In the genomic region with DNA sequence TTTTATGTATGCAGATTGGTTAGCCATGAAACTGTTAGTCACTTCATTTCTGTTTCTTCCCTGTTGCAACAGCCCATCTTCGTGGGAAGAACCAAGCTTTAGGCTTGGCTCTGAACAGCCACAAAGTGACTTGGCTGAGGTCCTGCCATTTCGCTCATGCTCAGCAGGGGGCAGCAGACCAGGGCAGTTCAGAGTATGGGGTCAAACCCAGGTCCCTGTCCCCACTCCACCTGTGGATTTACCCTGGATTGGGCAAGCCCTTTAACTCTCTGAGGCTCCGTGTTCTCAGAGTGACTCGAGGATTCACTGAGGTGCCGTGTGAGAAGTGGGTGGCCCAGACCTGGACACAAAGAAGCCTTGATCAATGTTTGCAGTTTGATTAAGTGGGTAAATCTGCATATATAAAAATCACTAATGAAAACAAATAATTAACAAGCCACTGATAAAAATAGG, we compare ENCODE assay signal across 8 cellular contexts. TPM values are rescaled to one million over a fixed set of nuclear protein-coding genes. Genes with fewer than 3 reads are reported as not detected.
DNase-seq lines count a peak whose midpoint lies in the region; ATAC-seq and TF ChIP-seq lines count a peak whose summit lies in the region.

No MANE protein-coding gene starts in this region.

- peaks cover 3% of the 10 kb centered on the region; the same call in 2 of the 3 replicates for H3K4me1 Mint-ChIP-seq in GM23338
- H3K4me1 Mint-ChIP-seq in activated naive CD8-positive, alpha-beta T cell treated with anti-CD3 and anti-CD28 coated beads, Interleukin-2, amount 10 ng/mL, durations not matched to agents 7 days and 5 days, result peaks cover 5% of the 10 kb centered on the region
- peaks cover 15% of the 10 kb centered on the region for H3K4me1 Mint-ChIP-seq in stimulated activated memory B cell treated with anti-CD40 and anti-IgM and Interleukin-4, amounts not matched to agents 10 μg/mL and 1 μg/mL and 100 μg/mL, for 72 hours

- H3K27me3 ChIP-seq in GM23338 (ENCODE audit: insufficient read depth) (no peaks in the 10 kb centered on the region), RWPE2 (ENCODE audit: insufficient read depth, poor library complexity, severe bottlenecking) (no peaks in the 10 kb centered on the region)

- no peak overlapping the region for H2AFZ ChIP-seq in GM23338

- H3K36me3 ChIP-seq in GM23338 (ENCODE audit: insufficient read depth), result peaks cover 11% of the 10 kb centered on the region
- peaks cover 79% of the 10 kb centered on the region for H3K36me3 ChIP-seq in RWPE2 (ENCODE audit: low read depth)

- H3K4me3 ChIP-seq in AG10803 (ENCODE audit: low read length), result no peak overlapping the region
- H3K4me3 ChIP-seq in GM23338, result no peak overlapping the region
- no peak overlapping the region for H3K4me3 ChIP-seq in RWPE2 (ENCODE audit: severe bottlenecking)

- no peak overlapping the region for H3K27ac Mint-ChIP-seq in GM23338
- no peak overlapping the region for H3K27ac Mint-ChIP-seq in activated naive CD8-positive, alpha-beta T cell treated with anti-CD3 and anti-CD28 coated beads, Interleukin-2, amount 10 ng/mL, durations not matched to agents 7 days and 5 days
- no peak overlapping the region for H3K27ac Mint-ChIP-seq in stimulated activated memory B cell treated with anti-CD40 and anti-IgM and Interleukin-4, amounts not matched to agents 10 μg/mL and 1 μg/mL and 100 μg/mL, for 72 hours

- no peaks in the 10 kb centered on the region; the same call in 1 of the 2 replicates for H3K4me1 ChIP-seq in GM23338 (ENCODE audit: insufficient read depth)
- no peaks in the 10 kb centered on the region for H3K4me1 ChIP-seq in RWPE2 (ENCODE audit: insufficient read depth, poor library complexity, severe bottlenecking)

- H3K4me3 Mint-ChIP-seq in GM23338, result no peak overlapping the region
- no peak overlapping the region for H3K4me3 Mint-ChIP-seq in activated naive CD8-positive, alpha-beta T cell treated with anti-CD3 and anti-CD28 coated beads, Interleukin-2, amount 10 ng/mL, durations not matched to agents 7 days and 5 days
- H3K4me3 Mint-ChIP-seq in stimulated activated memory B cell treated with anti-CD40 and anti-IgM and Interleukin-4, amounts not matched to agents 10 μg/mL and 1 μg/mL and 100 μg/mL, for 72 hours, result no peak overlapping the region

- intact Hi-C loops in left cardiac atrium (cut with DNase I), result no loop called here

- H3K27ac ChIP-seq in GM23338 (ENCODE audit: low read depth), result no peak overlapping the region
- no peak overlapping the region for H3K27ac ChIP-seq in RWPE2 (ENCODE audit: poor library complexity, severe bottlenecking)

- H3K9me2 ChIP-seq in GM23338 (ENCODE audit: insufficient read depth), result no peaks in the 10 kb centered on the region

- no peaks in the 10 kb centered on the region for H3K9me3 Mint-ChIP-seq in GM23338
- no peaks in the 10 kb centered on the region for H3K9me3 Mint-ChIP-seq in activated naive CD8-positive, alpha-beta T cell treated with anti-CD3 and anti-CD28 coated beads, Interleukin-2, amount 10 ng/mL, durations not matched to agents 7 days and 5 days
- no peaks in the 10 kb centered on the region for H3K9me3 Mint-ChIP-seq in stimulated activated memory B cell treated with anti-CD40 and anti-IgM and Interleukin-4, amounts not matched to agents 10 μg/mL and 1 μg/mL and 100 μg/mL, for 72 hours

- 0 out of 2 replicates have a peak, but pooled peaks cover 4% of the 10 kb centered on the region for H3F3A ChIP-seq in GM23338 (replicated peaks; ENCODE audit: low read depth)

- no peaks in the 10 kb centered on the region for H3K9me3 ChIP-seq in RWPE2 (ENCODE audit: severe bottlenecking)

- H4K20me1 ChIP-seq in GM23338 (replicated peaks; ENCODE audit: insufficient read depth), result no peaks in the 10 kb centered on the region; the same call in 1 of the 2 replicates

- no peak overlapping the region for H3K4me2 ChIP-seq in GM23338

- ATAC-seq in GM23338 (peak; percentile 76), RWPE2 (ENCODE audit: low read depth) (peak; percentile 35; the same call in 2 of the 3 replicates), left cardiac atrium (peak; percentile 42 to 62), HG02884 (IDR thresholded peaks at IDR 0.05; ENCODE audit: unreplicated experiment) (no peak)
- peak; percentile 56 for ATAC-seq in activated naive CD8-positive, alpha-beta T cell treated with anti-CD3 and anti-CD28 coated beads, Interleukin-2, amount 10 ng/mL, durations not matched to agents 7 days and 5 days (ENCODE audit: low read depth)
- ATAC-seq in stimulated activated memory B cell treated with anti-CD40 and anti-IgM and Interleukin-4, amounts not matched to agents 10 μg/mL and 1 μg/mL and 100 μg/mL, for 72 hours, result no peak

- peak; percentile 82 for DNase-seq in AG10803 (ENCODE audit: low read depth)
- DNase-seq in GM23338 (ENCODE audit: low spot score), result peak; percentile 78
- peak; percentile 67 for DNase-seq in RWPE2 (ENCODE audit: low spot score)
- peak; percentile 56 for DNase-seq in activated naive CD8-positive, alpha-beta T cell treated with anti-CD3 and anti-CD28 coated beads, Interleukin-2, amount 10 ng/mL, durations not matched to agents 7 days and 5 days
- DNase-seq in left cardiac atrium, result peak; percentile 57
- peak; percentile 56 for DNase-seq in stimulated activated CD4-positive, alpha-beta T cell treated with anti-CD3 and anti-CD28 coated beads, Interleukin-12 subunit alpha, Interleukin-12 subunit beta, amount 100 ng/mL, for 4 hours

- TF ChIP-seq CTCF in AG10803 (conservative IDR thresholded peaks at IDR 0.05; ENCODE audit: low read length), result peak; percentile 87
- peak; percentile 79 to 82 for TF ChIP-seq CTCF in GM23338 (conservative IDR thresholded peaks at IDR 0.05; ENCODE audit: low read depth in 2 of 2)
- peak; percentile 97 for TF ChIP-seq CTCF in RWPE2 (IDR thresholded peaks at IDR 0.05; ENCODE audit: poor library complexity, severe bottlenecking)

- no peaks in the 10 kb centered on the region for H3K79me2 ChIP-seq in GM23338 (replicated peaks; ENCODE audit: insufficient read depth)

- POLR2A ChIA-PET in activated naive CD8-positive, alpha-beta T cell treated with anti-CD3 and anti-CD28 coated beads, Interleukin-2, amount 10 ng/mL, durations not matched to agents 7 days and 5 days (lab: Charles Lee), result no interaction called here

- H3K27me3 Mint-ChIP-seq in GM23338 (ENCODE audit: insufficient read depth, low read depth, poor library complexity), result peaks cover 9% of the 10 kb centered on the region
- no peaks in the 10 kb centered on the region for H3K27me3 Mint-ChIP-seq in activated naive CD8-positive, alpha-beta T cell treated with anti-CD3 and anti-CD28 coated beads, Interleukin-2, amount 10 ng/mL, durations not matched to agents 7 days and 5 days
- H3K27me3 Mint-ChIP-seq in stimulated activated memory B cell treated with anti-CD40 and anti-IgM and Interleukin-4, amounts not matched to agents 10 μg/mL and 1 μg/mL and 100 μg/mL, for 72 hours, result no peaks in the 10 kb centered on the region

- H3K36me3 Mint-ChIP-seq in GM23338 (ENCODE audit: low read depth), result peaks cover 45% of the 10 kb centered on the region
- peaks cover 5% of the 10 kb centered on the region for H3K36me3 Mint-ChIP-seq in activated naive CD8-positive, alpha-beta T cell treated with anti-CD3 and anti-CD28 coated beads, Interleukin-2, amount 10 ng/mL, durations not matched to agents 7 days and 5 days
- peaks cover 57% of the 10 kb centered on the region for H3K36me3 Mint-ChIP-seq in stimulated activated memory B cell treated with anti-CD40 and anti-IgM and Interleukin-4, amounts not matched to agents 10 μg/mL and 1 μg/mL and 100 μg/mL, for 72 hours

TF ChIP-seq in GM23338, 12 proteins besides CTCF, POLR2A, EP300 and RAD21 (continues in another document):
- TF ChIP-seq, protein P1, sequence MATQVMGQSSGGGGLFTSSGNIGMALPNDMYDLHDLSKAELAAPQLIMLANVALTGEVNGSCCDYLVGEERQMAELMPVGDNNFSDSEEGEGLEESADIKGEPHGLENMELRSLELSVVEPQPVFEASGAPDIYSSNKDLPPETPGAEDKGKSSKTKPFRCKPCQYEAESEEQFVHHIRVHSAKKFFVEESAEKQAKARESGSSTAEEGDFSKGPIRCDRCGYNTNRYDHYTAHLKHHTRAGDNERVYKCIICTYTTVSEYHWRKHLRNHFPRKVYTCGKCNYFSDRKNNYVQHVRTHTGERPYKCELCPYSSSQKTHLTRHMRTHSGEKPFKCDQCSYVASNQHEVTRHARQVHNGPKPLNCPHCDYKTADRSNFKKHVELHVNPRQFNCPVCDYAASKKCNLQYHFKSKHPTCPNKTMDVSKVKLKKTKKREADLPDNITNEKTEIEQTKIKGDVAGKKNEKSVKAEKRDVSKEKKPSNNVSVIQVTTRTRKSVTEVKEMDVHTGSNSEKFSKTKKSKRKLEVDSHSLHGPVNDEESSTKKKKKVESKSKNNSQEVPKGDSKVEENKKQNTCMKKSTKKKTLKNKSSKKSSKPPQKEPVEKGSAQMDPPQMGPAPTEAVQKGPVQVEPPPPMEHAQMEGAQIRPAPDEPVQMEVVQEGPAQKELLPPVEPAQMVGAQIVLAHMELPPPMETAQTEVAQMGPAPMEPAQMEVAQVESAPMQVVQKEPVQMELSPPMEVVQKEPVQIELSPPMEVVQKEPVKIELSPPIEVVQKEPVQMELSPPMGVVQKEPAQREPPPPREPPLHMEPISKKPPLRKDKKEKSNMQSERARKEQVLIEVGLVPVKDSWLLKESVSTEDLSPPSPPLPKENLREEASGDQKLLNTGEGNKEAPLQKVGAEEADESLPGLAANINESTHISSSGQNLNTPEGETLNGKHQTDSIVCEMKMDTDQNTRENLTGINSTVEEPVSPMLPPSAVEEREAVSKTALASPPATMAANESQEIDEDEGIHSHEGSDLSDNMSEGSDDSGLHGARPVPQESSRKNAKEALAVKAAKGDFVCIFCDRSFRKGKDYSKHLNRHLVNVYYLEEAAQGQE (IDR thresholded peaks at IDR 0.05; ENCODE audit: unreplicated experiment), result no peak
- TF ChIP-seq JUNB (IDR thresholded peaks at IDR 0.05; ENCODE audit: unreplicated experiment), result no peak
- no peak for TF ChIP-seq ZNF331 (CRISPR knock-in tag; IDR thresholded peaks at IDR 0.05; ENCODE audit: low read depth)
- TF ChIP-seq EZH2phosphoT487 (IDR thresholded peaks at IDR 0.05; ENCODE audit: unreplicated experiment), result no peak

RNA-seq across cellular contexts. Expression of gene MAP1LC3A, which starts 19.8 kb away (rescaled TPM):
- total RNA-seq in GM23338 (2014; rRNA removed; shearing (Covaris generic)), result 9.5 and 15.9 TPM in 2 replicates
- 15.2 and 15.3 TPM in 2 replicates for polyA plus RNA-seq in GM23338 (2016; fragmentation: Nextera tagmentation; extraction: Ambion mirVana)
- 1 to 10 TPM in 1 of 2 experiments, under 1 TPM in 1; 0.99 to 1.9 TPM for total RNA-seq in activated naive CD8-positive, alpha-beta T cell treated with anti-CD3 and anti-CD28 coated beads, Interleukin-2, amount 10 ng/mL, durations not matched to agents 7 days and 5 days
- 10 to 100 TPM; 76.7 to 85.7 TPM for total RNA-seq in left cardiac atrium

RNA-seq across cellular contexts. Expression of gene DYNLRB1, which starts 22.5 kb away (rescaled TPM):
- 102 and 107 TPM in 2 replicates for total RNA-seq in GM23338 (2014; rRNA removed; shearing (Covaris generic))
- polyA plus RNA-seq in GM23338 (2016; fragmentation: Nextera tagmentation; extraction: Ambion mirVana), result 376 and 393 TPM in 2 replicates
- total RNA-seq in activated naive CD8-positive, alpha-beta T cell treated with anti-CD3 and anti-CD28 coated beads, Interleukin-2, amount 10 ng/mL, durations not matched to agents 7 days and 5 days, result 10 to 100 TPM; 91.2 to 96.8 TPM
- 100 to 1,000 TPM; 138 to 141 TPM for total RNA-seq in left cardiac atrium

Comparison
In these comparisons a context has a peak if more than half of its experiments do, and no peak if none do; other contexts are left out.
1. ATAC-seq: peak in GM23338 (single experiment), RWPE2 (single experiment), activated naive CD8-positive, alpha-beta T cell treated with anti-CD3 and anti-CD28 coated beads, Interleukin-2, amount 10 ng/mL, durations not matched to agents 7 days and 5 days (single experiment) and left cardiac atrium (2 of 2); none in HG02884 (single experiment) and stimulated activated memory B cell treated with anti-CD40 and anti-IgM and Interleukin-4, amounts not matched to agents 10 μg/mL and 1 μg/mL and 100 μg/mL, for 72 hours (single experiment).
2. Peak in every context shown above with its lines, with median percentiles within 50 percentile points of each other: DNase-seq and CTCF ChIP-seq.